ENCODE assay signal across 1 cellular context in the genomic region with DNA sequence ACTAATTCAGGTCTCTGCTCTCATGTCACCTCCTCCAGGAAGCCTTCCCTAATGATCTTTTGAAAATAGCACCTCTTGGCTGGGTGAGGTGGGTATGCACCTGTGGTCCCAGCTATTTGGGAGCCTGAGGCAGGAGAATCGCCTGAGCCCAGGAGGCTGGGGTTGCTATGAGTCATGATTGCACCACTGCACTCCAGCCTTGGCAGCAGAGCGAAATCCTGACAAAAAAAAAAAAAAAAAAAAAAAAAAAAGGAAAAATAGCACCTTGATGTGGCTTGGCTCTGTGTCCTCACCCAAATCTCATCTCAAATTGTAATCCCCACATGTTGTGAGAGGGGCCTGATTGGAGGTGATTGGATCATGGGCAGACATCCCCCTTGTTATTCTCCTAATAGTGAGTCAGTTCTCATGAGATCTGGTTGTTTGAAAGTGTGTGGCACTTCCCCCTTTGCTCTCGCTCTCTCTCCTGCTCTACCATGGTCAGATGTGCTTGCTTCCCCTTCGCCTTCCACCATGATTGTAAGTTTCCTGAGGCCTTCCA.
A peak's percentile ranks its signal among the peaks of the same experiment; 100 is the strongest.
TF ChIP-seq lines count a peak whose summit lies in the region.

No MANE protein-coding gene starts in this region.

TF ChIP-seq in liver, 16 proteins besides CTCF, POLR2A, EP300 and RAD21 (continued from another document):
- TF ChIP-seq JUND (IDR thresholded peaks at IDR 0.05) (peak; percentile 48 to 67), SP1 (IDR thresholded peaks at IDR 0.05) (no peak)
- TF ChIP-seq, protein P1, sequence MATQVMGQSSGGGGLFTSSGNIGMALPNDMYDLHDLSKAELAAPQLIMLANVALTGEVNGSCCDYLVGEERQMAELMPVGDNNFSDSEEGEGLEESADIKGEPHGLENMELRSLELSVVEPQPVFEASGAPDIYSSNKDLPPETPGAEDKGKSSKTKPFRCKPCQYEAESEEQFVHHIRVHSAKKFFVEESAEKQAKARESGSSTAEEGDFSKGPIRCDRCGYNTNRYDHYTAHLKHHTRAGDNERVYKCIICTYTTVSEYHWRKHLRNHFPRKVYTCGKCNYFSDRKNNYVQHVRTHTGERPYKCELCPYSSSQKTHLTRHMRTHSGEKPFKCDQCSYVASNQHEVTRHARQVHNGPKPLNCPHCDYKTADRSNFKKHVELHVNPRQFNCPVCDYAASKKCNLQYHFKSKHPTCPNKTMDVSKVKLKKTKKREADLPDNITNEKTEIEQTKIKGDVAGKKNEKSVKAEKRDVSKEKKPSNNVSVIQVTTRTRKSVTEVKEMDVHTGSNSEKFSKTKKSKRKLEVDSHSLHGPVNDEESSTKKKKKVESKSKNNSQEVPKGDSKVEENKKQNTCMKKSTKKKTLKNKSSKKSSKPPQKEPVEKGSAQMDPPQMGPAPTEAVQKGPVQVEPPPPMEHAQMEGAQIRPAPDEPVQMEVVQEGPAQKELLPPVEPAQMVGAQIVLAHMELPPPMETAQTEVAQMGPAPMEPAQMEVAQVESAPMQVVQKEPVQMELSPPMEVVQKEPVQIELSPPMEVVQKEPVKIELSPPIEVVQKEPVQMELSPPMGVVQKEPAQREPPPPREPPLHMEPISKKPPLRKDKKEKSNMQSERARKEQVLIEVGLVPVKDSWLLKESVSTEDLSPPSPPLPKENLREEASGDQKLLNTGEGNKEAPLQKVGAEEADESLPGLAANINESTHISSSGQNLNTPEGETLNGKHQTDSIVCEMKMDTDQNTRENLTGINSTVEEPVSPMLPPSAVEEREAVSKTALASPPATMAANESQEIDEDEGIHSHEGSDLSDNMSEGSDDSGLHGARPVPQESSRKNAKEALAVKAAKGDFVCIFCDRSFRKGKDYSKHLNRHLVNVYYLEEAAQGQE (IDR thresholded peaks at IDR 0.05), result no peak
